1 cellular context compared by ENCODE assay signal in the genomic region with DNA sequence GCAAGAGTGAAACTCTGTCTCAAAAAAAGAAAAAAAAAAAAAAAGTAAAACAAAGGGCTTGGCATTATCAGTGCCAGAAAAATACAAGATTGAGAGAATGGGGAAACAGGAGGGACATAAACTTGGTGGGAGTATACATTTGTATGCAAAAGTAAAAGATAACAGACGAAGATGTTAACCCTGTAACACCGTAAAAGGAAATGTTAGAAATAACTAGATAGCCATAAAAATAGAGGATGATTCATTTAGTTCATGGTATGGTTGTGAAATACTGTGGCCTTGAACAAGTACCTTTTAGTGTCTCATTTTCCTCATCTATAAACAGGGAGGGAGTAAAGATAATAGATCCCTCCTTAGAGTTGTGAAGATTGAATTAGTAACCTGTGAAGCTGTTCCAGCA.
TF ChIP-seq lines count a peak whose summit lies in the region.

No MANE protein-coding gene starts in this region.

TF ChIP-seq in HepG2, 621 proteins besides CTCF, POLR2A, EP300 and RAD21:
- TF ChIP-seq MXD4 (CRISPR knock-in tag; IDR thresholded peaks at IDR 0.05) (no peak), RCOR2 (CRISPR knock-in tag; IDR thresholded peaks at IDR 0.05) (0 out of 2 replicates have a peak, but pooled peaks have one; percentile 26), CEBPB (IDR thresholded peaks at IDR 0.05; ENCODE audit: borderline replicate concordance, low read depth, low read length) (peak; percentile 85), MIXL1 (CRISPR knock-in tag; IDR thresholded peaks at IDR 0.05) (peak; percentile 35; the same call in 1 of the 2 replicates), GATAD2A (CRISPR knock-in tag; IDR thresholded peaks at IDR 0.05) (peak; percentile 57), RXRB (CRISPR knock-in tag; IDR thresholded peaks at IDR 0.05; ENCODE audit: borderline replicate concordance) (0 out of 2 replicates have a peak, but pooled peaks have one; percentile 8), ZNF652 (CRISPR knock-in tag; IDR thresholded peaks at IDR 0.05; ENCODE audit: borderline replicate concordance, low read depth) (peak; percentile 46; the same call in 1 of the 2 replicates), POLR2AphosphoS2 (IDR thresholded peaks at IDR 0.05; ENCODE audit: low read depth, low read length) (peak; percentile 91), SAP130 (CRISPR knock-in tag; IDR thresholded peaks at IDR 0.05; ENCODE audit: low read depth) (peak; percentile 24; the same call in 1 of the 2 replicates), CEBPG (CRISPR knock-in tag; IDR thresholded peaks at IDR 0.05) (peak; percentile 70), ELF3 (CRISPR knock-in tag; IDR thresholded peaks at IDR 0.05) (peak; percentile 51), MZF1 (CRISPR knock-in tag; IDR thresholded peaks at IDR 0.05; ENCODE audit: borderline replicate concordance) (no peak)
- TF ChIP-seq, protein P1, sequence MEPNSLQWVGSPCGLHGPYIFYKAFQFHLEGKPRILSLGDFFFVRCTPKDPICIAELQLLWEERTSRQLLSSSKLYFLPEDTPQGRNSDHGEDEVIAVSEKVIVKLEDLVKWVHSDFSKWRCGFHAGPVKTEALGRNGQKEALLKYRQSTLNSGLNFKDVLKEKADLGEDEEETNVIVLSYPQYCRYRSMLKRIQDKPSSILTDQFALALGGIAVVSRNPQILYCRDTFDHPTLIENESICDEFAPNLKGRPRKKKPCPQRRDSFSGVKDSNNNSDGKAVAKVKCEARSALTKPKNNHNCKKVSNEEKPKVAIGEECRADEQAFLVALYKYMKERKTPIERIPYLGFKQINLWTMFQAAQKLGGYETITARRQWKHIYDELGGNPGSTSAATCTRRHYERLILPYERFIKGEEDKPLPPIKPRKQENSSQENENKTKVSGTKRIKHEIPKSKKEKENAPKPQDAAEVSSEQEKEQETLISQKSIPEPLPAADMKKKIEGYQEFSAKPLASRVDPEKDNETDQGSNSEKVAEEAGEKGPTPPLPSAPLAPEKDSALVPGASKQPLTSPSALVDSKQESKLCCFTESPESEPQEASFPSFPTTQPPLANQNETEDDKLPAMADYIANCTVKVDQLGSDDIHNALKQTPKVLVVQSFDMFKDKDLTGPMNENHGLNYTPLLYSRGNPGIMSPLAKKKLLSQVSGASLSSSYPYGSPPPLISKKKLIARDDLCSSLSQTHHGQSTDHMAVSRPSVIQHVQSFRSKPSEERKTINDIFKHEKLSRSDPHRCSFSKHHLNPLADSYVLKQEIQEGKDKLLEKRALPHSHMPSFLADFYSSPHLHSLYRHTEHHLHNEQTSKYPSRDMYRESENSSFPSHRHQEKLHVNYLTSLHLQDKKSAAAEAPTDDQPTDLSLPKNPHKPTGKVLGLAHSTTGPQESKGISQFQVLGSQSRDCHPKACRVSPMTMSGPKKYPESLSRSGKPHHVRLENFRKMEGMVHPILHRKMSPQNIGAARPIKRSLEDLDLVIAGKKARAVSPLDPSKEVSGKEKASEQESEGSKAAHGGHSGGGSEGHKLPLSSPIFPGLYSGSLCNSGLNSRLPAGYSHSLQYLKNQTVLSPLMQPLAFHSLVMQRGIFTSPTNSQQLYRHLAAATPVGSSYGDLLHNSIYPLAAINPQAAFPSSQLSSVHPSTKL (CRISPR knock-in tag; IDR thresholded peaks at IDR 0.05): peak; percentile 34; the same call in 1 of the 2 replicates
- TF ChIP-seq, protein P2, sequence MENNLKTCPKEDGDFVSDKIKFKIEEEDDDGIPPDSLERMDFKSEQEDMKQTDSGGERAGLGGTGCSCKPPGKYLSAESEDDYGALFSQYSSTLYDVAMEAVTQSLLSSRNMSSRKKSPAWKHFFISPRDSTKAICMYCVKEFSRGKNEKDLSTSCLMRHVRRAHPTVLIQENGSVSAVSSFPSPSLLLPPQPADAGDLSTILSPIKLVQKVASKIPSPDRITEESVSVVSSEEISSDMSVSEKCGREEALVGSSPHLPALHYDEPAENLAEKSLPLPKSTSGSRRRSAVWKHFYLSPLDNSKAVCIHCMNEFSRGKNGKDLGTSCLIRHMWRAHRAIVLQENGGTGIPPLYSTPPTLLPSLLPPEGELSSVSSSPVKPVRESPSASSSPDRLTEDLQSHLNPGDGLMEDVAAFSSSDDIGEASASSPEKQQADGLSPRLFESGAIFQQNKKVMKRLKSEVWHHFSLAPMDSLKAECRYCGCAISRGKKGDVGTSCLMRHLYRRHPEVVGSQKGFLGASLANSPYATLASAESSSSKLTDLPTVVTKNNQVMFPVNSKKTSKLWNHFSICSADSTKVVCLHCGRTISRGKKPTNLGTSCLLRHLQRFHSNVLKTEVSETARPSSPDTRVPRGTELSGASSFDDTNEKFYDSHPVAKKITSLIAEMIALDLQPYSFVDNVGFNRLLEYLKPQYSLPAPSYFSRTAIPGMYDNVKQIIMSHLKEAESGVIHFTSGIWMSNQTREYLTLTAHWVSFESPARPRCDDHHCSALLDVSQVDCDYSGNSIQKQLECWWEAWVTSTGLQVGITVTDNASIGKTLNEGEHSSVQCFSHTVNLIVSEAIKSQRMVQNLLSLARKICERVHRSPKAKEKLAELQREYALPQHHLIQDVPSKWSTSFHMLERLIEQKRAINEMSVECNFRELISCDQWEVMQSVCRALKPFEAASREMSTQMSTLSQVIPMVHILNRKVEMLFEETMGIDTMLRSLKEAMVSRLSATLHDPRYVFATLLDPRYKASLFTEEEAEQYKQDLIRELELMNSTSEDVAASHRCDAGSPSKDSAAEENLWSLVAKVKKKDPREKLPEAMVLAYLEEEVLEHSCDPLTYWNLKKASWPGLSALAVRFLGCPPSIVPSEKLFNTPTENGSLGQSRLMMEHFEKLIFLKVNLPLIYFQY (CRISPR knock-in tag; IDR thresholded peaks at IDR 0.05; ENCODE audit: borderline replicate concordance): no peak
- TF ChIP-seq, protein P3, sequence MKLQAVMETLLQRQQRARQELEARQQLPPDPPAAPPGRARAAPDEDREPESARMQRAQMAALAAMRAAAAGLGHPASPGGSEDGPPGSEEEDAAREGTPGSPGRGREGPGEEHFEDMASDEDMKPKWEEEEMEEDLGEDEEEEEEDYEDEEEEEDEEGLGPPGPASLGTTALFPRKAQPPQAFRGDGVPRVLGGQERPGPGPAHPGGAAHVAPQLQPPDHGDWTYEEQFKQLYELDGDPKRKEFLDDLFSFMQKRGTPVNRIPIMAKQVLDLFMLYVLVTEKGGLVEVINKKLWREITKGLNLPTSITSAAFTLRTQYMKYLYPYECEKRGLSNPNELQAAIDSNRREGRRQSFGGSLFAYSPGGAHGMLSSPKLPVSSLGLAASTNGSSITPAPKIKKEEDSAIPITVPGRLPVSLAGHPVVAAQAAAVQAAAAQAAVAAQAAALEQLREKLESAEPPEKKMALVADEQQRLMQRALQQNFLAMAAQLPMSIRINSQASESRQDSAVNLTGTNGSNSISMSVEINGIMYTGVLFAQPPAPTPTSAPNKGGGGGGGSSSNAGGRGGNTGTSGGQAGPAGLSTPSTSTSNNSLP (IDR thresholded peaks at IDR 0.05; ENCODE audit: low read depth, low read length): peak; percentile 34; the same call in 1 of the 2 replicates
